In the genomic region with DNA sequence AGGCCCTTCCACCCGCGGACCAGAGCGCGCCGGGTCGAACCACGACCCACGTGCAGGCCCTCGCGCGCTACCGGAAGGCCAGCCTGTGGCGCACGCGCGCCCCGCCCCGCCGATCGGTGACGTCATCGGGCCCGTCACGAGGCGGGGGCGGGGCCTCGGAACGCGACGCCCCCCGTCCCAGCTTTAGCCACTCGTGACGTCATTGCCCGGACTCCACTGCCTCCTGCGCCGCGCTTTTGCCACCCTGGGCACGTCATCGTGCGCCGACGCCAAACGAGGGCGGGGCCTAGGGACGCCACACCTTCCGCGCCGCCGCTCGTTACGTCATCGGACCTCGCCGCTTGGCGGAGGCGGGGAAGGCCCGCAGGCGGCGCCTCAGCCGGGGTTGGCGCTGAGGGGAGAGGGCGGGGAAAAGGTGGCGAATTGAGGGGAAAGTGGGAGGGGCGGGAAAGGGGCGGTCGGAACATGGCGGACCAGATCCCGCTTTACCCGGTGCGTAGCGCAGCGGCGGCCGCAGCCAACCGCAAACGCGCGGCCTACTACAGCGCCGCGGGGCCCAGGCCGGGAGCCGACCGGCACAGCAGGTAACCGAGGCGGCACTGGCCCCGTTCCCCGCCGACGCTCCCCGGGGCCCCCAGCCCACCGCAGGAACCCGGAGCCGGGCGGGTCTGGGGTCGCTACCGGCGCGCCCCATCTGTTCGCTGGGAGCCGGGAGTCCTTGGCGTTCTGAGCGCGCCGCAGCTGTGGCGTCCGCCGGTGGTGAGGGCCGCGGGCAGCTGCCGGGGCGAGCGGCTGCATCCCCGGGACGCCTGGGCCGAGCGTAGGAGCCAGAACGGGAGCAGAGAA, we compare ENCODE assay signal across 1 cellular context.
TF ChIP-seq lines count a peak whose summit lies in the region.

ATP9B (plus strand) TSS at position 449 of the 846 bp plus-strand sequence; CDS start at position 466, 17 bp downstream.

TF ChIP-seq in HepG2, 621 proteins besides CTCF, POLR2A, EP300 and RAD21 (continued from another document and continues in another):
- no peak for TF ChIP-seq GPBP1L1 (CRISPR knock-in tag; IDR thresholded peaks at IDR 0.05)
- peak; percentile 56 for TF ChIP-seq LBX2 (CRISPR knock-in tag; IDR thresholded peaks at IDR 0.05; ENCODE audit: borderline replicate concordance)
- no peak for TF ChIP-seq SNRNP70 (IDR thresholded peaks at IDR 0.05; ENCODE audit: low read depth, low read length)
- TF ChIP-seq ZNF274 (CRISPR knock-in tag; IDR thresholded peaks at IDR 0.05): 0 out of 2 replicates have a peak, but pooled peaks have one; percentile 30
- TF ChIP-seq POLR2AphosphoS2 (IDR thresholded peaks at IDR 0.05; ENCODE audit: low read depth, low read length): no peak
- peak; percentile 39; the same call in 1 of the 3 replicates for TF ChIP-seq MXI1 (IDR thresholded peaks at IDR 0.05; ENCODE audit: borderline replicate concordance, low read depth, low read length)
- 0 out of 2 replicates have a peak, but pooled peaks have one; percentile 28 for TF ChIP-seq ZNF761 (CRISPR knock-in tag; conservative IDR thresholded peaks at IDR 0.05)
- no peak; the same call in 1 of the 2 replicates for TF ChIP-seq PITX1 (CRISPR knock-in tag; IDR thresholded peaks at IDR 0.05)
- TF ChIP-seq POGZ (CRISPR knock-in tag; IDR thresholded peaks at IDR 0.05): peak; percentile 100
- no peak for TF ChIP-seq FIP1L1 (IDR thresholded peaks at IDR 0.05; ENCODE audit: borderline replicate concordance, insufficient read depth, low read depth, low read length)
- TF ChIP-seq WIZ (CRISPR knock-in tag; IDR thresholded peaks at IDR 0.05): 0 out of 2 replicates have a peak, but pooled peaks have one; percentile 10
- no peak for TF ChIP-seq RFX3 (CRISPR knock-in tag; IDR thresholded peaks at IDR 0.05)
- TF ChIP-seq TBX3 (IDR thresholded peaks at IDR 0.05; ENCODE audit: borderline replicate concordance): peak; percentile 74
- TF ChIP-seq ARNTL (CRISPR knock-in tag; IDR thresholded peaks at IDR 0.05): no peak; the same call in 1 of the 2 replicates
- TF ChIP-seq PRMT3 (CRISPR knock-in tag; IDR thresholded peaks at IDR 0.05; ENCODE audit: borderline replicate concordance, low read depth): no peak
- TF ChIP-seq GLI4 (CRISPR knock-in tag; IDR thresholded peaks at IDR 0.05; ENCODE audit: borderline replicate concordance): peak; percentile 74; the same call in 1 of the 2 replicates
- no peak for TF ChIP-seq KDM6A (CRISPR knock-in tag; IDR thresholded peaks at IDR 0.05; ENCODE audit: low read depth)
- TF ChIP-seq HNRNPUL1 (IDR thresholded peaks at IDR 0.05; ENCODE audit: low read depth, low read length): peak; percentile 66; the same call in 1 of the 2 replicates
- peak; percentile 46; the same call in 1 of the 2 replicates for TF ChIP-seq PATZ1 (CRISPR knock-in tag; IDR thresholded peaks at IDR 0.05)
- TF ChIP-seq ZNF724P (CRISPR knock-in tag; IDR thresholded peaks at IDR 0.05; ENCODE audit: borderline replicate concordance): 0 out of 2 replicates have a peak, but pooled peaks have one; percentile 45
- TF ChIP-seq ZNF30 (CRISPR knock-in tag; IDR thresholded peaks at IDR 0.05): no peak
- TF ChIP-seq POLR2G (IDR thresholded peaks at IDR 0.05; ENCODE audit: low read depth, low read length): peak; percentile 78
- 0 out of 2 replicates have a peak, but pooled peaks have one; percentile 35 for TF ChIP-seq DMAP1 (CRISPR knock-in tag; IDR thresholded peaks at IDR 0.05)
- no peak for TF ChIP-seq ZNF124 (CRISPR knock-in tag; IDR thresholded peaks at IDR 0.05)
- TF ChIP-seq ATF6 (CRISPR knock-in tag; conservative IDR thresholded peaks at IDR 0.05): no peak
- TF ChIP-seq HCFC1 (IDR thresholded peaks at IDR 0.05; ENCODE audit: low read depth, low read length): peak; percentile 71
- 0 out of 2 replicates have a peak, but pooled peaks have one; percentile 41 for TF ChIP-seq JUND (CRISPR knock-in tag; IDR thresholded peaks at IDR 0.05)
- no peak for TF ChIP-seq ZNF431 (CRISPR knock-in tag; IDR thresholded peaks at IDR 0.05; ENCODE audit: borderline replicate concordance, low read depth)
- TF ChIP-seq ZNF629 (CRISPR knock-in tag; conservative IDR thresholded peaks at IDR 0.05): no peak
- TF ChIP-seq U2AF2 (IDR thresholded peaks at IDR 0.05; ENCODE audit: low read depth, low read length): no peak
- peak; percentile 92; the same call in 1 of the 2 replicates for TF ChIP-seq POGK (CRISPR knock-in tag; conservative IDR thresholded peaks at IDR 0.05)
- TF ChIP-seq ZFP41 (CRISPR knock-in tag; IDR thresholded peaks at IDR 0.05; ENCODE audit: borderline replicate concordance): peak; percentile 59; the same call in 1 of the 2 replicates
- TF ChIP-seq GATAD1 (CRISPR knock-in tag; IDR thresholded peaks at IDR 0.05): peak; percentile 93
- TF ChIP-seq MTA1 (CRISPR knock-in tag; IDR thresholded peaks at IDR 0.05; ENCODE audit: borderline replicate concordance): peak; percentile 91; the same call in 1 of the 2 replicates
- peak; percentile 20; the same call in 1 of the 2 replicates for TF ChIP-seq ZZZ3 (CRISPR knock-in tag; IDR thresholded peaks at IDR 0.05; ENCODE audit: borderline replicate concordance)
- TF ChIP-seq RBFOX2 (IDR thresholded peaks at IDR 0.05; ENCODE audit: low read depth, low read length): peak; percentile 87
- TF ChIP-seq CBX5 (CRISPR knock-in tag; IDR thresholded peaks at IDR 0.05; ENCODE audit: borderline replicate concordance): peak; percentile 70; the same call in 1 of the 2 replicates
- TF ChIP-seq GFI1 (CRISPR knock-in tag; IDR thresholded peaks at IDR 0.05; ENCODE audit: borderline replicate concordance): no peak
- peak; percentile 89 for TF ChIP-seq PHF20 (CRISPR knock-in tag; IDR thresholded peaks at IDR 0.05)
- no peak for TF ChIP-seq FOXA1 (IDR thresholded peaks at IDR 0.05)
- TF ChIP-seq FOXA1 (CRISPR knock-in tag; IDR thresholded peaks at IDR 0.05): peak; percentile 10; the same call in 1 of the 2 replicates
- TF ChIP-seq GABPA (IDR thresholded peaks at IDR 0.05; ENCODE audit: low read depth, low read length): no peak
- TF ChIP-seq GABPA (CRISPR knock-in tag; IDR thresholded peaks at IDR 0.05; ENCODE audit: low read depth): no peak
- TF ChIP-seq CENPX (CRISPR knock-in tag; IDR thresholded peaks at IDR 0.05): no peak
- TF ChIP-seq BCL3 (CRISPR knock-in tag; IDR thresholded peaks at IDR 0.05): peak; percentile 91
- no peak for TF ChIP-seq ZSCAN30 (CRISPR knock-in tag; IDR thresholded peaks at IDR 0.05)
- TF ChIP-seq SMAD3 (CRISPR knock-in tag; IDR thresholded peaks at IDR 0.05): no peak
- TF ChIP-seq FOXO1 (CRISPR knock-in tag; IDR thresholded peaks at IDR 0.05): 0 out of 2 replicates have a peak, but pooled peaks have one; percentile 6
- no peak for TF ChIP-seq SRSF9 (IDR thresholded peaks at IDR 0.05; ENCODE audit: borderline replicate concordance, insufficient read depth, low read depth, low read length, poor library complexity, severe bottlenecking)
- TF ChIP-seq ZC3H4 (CRISPR knock-in tag; IDR thresholded peaks at IDR 0.05; ENCODE audit: borderline replicate concordance): 0 out of 2 replicates have a peak, but pooled peaks have one; percentile 56
- TF ChIP-seq TEAD3 (CRISPR knock-in tag; optimal IDR thresholded peaks at IDR 0.05; ENCODE audit: borderline replicate concordance): peak; percentile 62
- TF ChIP-seq TCF12 (IDR thresholded peaks at IDR 0.05): no peak
- no peak; the same call in 1 of the 2 replicates for TF ChIP-seq TCF12 (CRISPR knock-in tag; IDR thresholded peaks at IDR 0.05)
- TF ChIP-seq ZNF33B (CRISPR knock-in tag; IDR thresholded peaks at IDR 0.05): no peak; the same call in 1 of the 2 replicates
- TF ChIP-seq FOXK1 (CRISPR knock-in tag; IDR thresholded peaks at IDR 0.05; ENCODE audit: borderline replicate concordance, low read depth): peak; percentile 65; the same call in 1 of the 2 replicates
- peak; percentile 91; the same call in 1 of the 2 replicates for TF ChIP-seq ZNF563 (CRISPR knock-in tag; IDR thresholded peaks at IDR 0.05)
- TF ChIP-seq ZNF317 (CRISPR knock-in tag; IDR thresholded peaks at IDR 0.05): 0 out of 2 replicates have a peak, but pooled peaks have one; percentile 25
- peak; percentile 61; the same call in 1 of the 2 replicates for TF ChIP-seq CAMTA2 (CRISPR knock-in tag; IDR thresholded peaks at IDR 0.05; ENCODE audit: borderline replicate concordance)
- peak; percentile 92 for TF ChIP-seq YY1 (IDR thresholded peaks at IDR 0.05; ENCODE audit: insufficient read depth, insufficient replicate concordance, low read depth, low read length)
- 0 out of 2 replicates have a peak, but pooled peaks have one; percentile 13 for TF ChIP-seq ZNF841 (CRISPR knock-in tag; IDR thresholded peaks at IDR 0.05; ENCODE audit: borderline replicate concordance)
- peak; percentile 49; the same call in 1 of the 2 replicates for TF ChIP-seq MAZ (IDR thresholded peaks at IDR 0.05; ENCODE audit: borderline replicate concordance, low read depth, low read length)
- peak; percentile 71; the same call in 1 of the 2 replicates for TF ChIP-seq MAZ (CRISPR knock-in tag; IDR thresholded peaks at IDR 0.05; ENCODE audit: low read depth)
- TF ChIP-seq ZNF891 (CRISPR knock-in tag; IDR thresholded peaks at IDR 0.05): peak; percentile 89; the same call in 1 of the 2 replicates
- TF ChIP-seq, protein P1, sequence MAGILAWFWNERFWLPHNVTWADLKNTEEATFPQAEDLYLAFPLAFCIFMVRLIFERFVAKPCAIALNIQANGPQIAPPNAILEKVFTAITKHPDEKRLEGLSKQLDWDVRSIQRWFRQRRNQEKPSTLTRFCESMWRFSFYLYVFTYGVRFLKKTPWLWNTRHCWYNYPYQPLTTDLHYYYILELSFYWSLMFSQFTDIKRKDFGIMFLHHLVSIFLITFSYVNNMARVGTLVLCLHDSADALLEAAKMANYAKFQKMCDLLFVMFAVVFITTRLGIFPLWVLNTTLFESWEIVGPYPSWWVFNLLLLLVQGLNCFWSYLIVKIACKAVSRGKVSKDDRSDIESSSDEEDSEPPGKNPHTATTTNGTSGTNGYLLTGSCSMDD (CRISPR knock-in tag; IDR thresholded peaks at IDR 0.05): no peak
- peak; percentile 72; the same call in 1 of the 2 replicates for TF ChIP-seq ZNF329 (CRISPR knock-in tag; IDR thresholded peaks at IDR 0.05; ENCODE audit: low read depth)
